20 cellular contexts compared by ENCODE assay signal in genomic region chr13:80577951-80578670, GRCh38.
A peak's percentile ranks its signal among the peaks of the same experiment; 100 is the strongest.
DNase-seq lines count a peak whose midpoint lies in the region; ATAC-seq and TF ChIP-seq lines count a peak whose summit lies in the region.
"Had no signal": no experiment of that assay in that cellular context is flagged by ENCODE, and none has a peak within 500 bp of the region (broad histone marks: within the 10 kb centered on the region; RNA-seq: fewer than 3 reads in every experiment).

No MANE protein-coding gene starts in this region.

- TF ChIP-seq CTCF in neural progenitor cell (IDR thresholded peaks at IDR 0.05) (no peak), gastroesophageal sphincter (IDR thresholded peaks at IDR 0.05) (no peak)

- H3K4me2 ChIP-seq in BLaER1, result peak overlapping the region; percentile 17; the same call in 1 of the 2 replicates
- H3K4me2 ChIP-seq in neural progenitor cell, result no peak overlapping the region

- peaks cover 2% of the 10 kb centered on the region for H3K36me3 Mint-ChIP-seq in neural progenitor cell
- H3K36me3 Mint-ChIP-seq: brain; CD4-positive, alpha-beta memory T cell had no signal

- 71 to 80% methylated on average over 1 to 2 of the region's 10 CpGs for WGBS in gastroesophageal sphincter (ENCODE audit: low coverage in 1 of 2), 2 donors

- H4K20me1 ChIP-seq in BLaER1, result no peaks in the 10 kb centered on the region
- H4K20me1 ChIP-seq in neural progenitor cell (ENCODE audit: low read depth), result no peaks in the 10 kb centered on the region

- no peaks in the 10 kb centered on the region for H3K9me3 ChIP-seq in BLaER1
- no peaks in the 10 kb centered on the region for H3K9me3 ChIP-seq in neural progenitor cell (ENCODE audit: low read depth)
- no peaks in the 10 kb centered on the region for H3K9me3 ChIP-seq in gastroesophageal sphincter

- no peak overlapping the region for H3K4me3 Mint-ChIP-seq in neural progenitor cell
- H3K4me3 Mint-ChIP-seq: activated naive CD8-positive, alpha-beta T cell treated with anti-CD3 and anti-CD28 coated beads, Interleukin-2, amount 50 U/mL, for 24 hours; brain; CD4-positive, alpha-beta memory T cell; nephron progenitor cell had no signal

- no peaks in the 10 kb centered on the region for H3F3A ChIP-seq in neural progenitor cell (ENCODE audit: low read depth)

- H3K27ac Mint-ChIP-seq in neural progenitor cell, result no peak overlapping the region
- H3K27ac Mint-ChIP-seq: activated naive CD8-positive, alpha-beta T cell treated with anti-CD3 and anti-CD28 coated beads, Interleukin-2, amount 50 U/mL, for 24 hours; CD4-positive, alpha-beta memory T cell; nephron progenitor cell had no signal

- no peak for ATAC-seq in gastroesophageal sphincter
- ATAC-seq: activated naive CD8-positive, alpha-beta T cell treated with anti-CD3 and anti-CD28 coated beads, Interleukin-2, amount 50 U/mL, for 24 hours; left lobe of liver had no signal

- no peaks in the 10 kb centered on the region for H3K36me3 ChIP-seq in BLaER1
- no peaks in the 10 kb centered on the region for H3K36me3 ChIP-seq in neural progenitor cell
- H3K36me3 ChIP-seq in gastroesophageal sphincter, result no peaks in the 10 kb centered on the region

- H2AFZ ChIP-seq in neural progenitor cell (replicated peaks), result peak overlapping the region; percentile 26

- no peak for TF ChIP-seq POLR2A in gastroesophageal sphincter (IDR thresholded peaks at IDR 0.05)

- H3K9ac ChIP-seq in BLaER1 (no peak overlapping the region), neural progenitor cell (no peak overlapping the region)

- H3K27me3 ChIP-seq in BLaER1 (no peaks in the 10 kb centered on the region), neural progenitor cell (no peaks in the 10 kb centered on the region), gastroesophageal sphincter (no peaks in the 10 kb centered on the region)

- H3K4me1 ChIP-seq in BLaER1 (no peaks in the 10 kb centered on the region), neural progenitor cell (peaks cover 3% of the 10 kb centered on the region), gastroesophageal sphincter (no peaks in the 10 kb centered on the region)

- H3K4me3 ChIP-seq in BLaER1 (no peak overlapping the region), neural progenitor cell (no peak overlapping the region), gastroesophageal sphincter (no peak overlapping the region)
- H3K4me3 ChIP-seq: SK-N-MC had no signal

- DNase-seq in NCI-H524 (lab: John Stamatoyannopoulos, UW) (peak; percentile 80 to 91), dermis blood vessel endothelial cell (peak; percentile 52), neural progenitor cell (ENCODE audit: low spot score) (peak; percentile 7), RPMI8226 (no peak), NCI-H345 treated with DMSO at 0.1 percent for 48 hours (lab: John Stamatoyannopoulos, UW; ENCODE audit: unreplicated experiment) (no peak)
- DNase-seq: activated CD4-positive, alpha-beta T cell treated with anti-CD3 and anti-CD28 coated beads, Interleukin-2, amount 50 U/mL, for 48 hours; activated effector memory CD4-positive, alpha-beta T cell treated with anti-CD3 and anti-CD28 coated beads, Interleukin-2, amount 50 U/mL, for 16 hours; activated naive CD8-positive, alpha-beta T cell treated with anti-CD3 and anti-CD28 coated beads, Interleukin-2, amount 50 U/mL, for 24 hours; CD4-positive, alpha-beta memory T cell; DMS153; GF-D8; MV-4-11; NCI-H1694; NCI-H2227 treated with DMSO at 0.1 percent for 48 hours; nephron progenitor cell had no signal

- H3K9me3 Mint-ChIP-seq in neural progenitor cell, result peaks cover 46% of the 10 kb centered on the region

- TF ChIP-seq EP300 in gastroesophageal sphincter (IDR thresholded peaks at IDR 0.05), result no peak

- H3K79me2 ChIP-seq in neural progenitor cell (ENCODE audit: low read depth), result no peaks in the 10 kb centered on the region

- H3K4me1 Mint-ChIP-seq in neural progenitor cell, result peaks cover 3% of the 10 kb centered on the region
- H3K4me1 Mint-ChIP-seq: activated naive CD8-positive, alpha-beta T cell treated with anti-CD3 and anti-CD28 coated beads, Interleukin-2, amount 50 U/mL, for 24 hours; CD4-positive, alpha-beta memory T cell; nephron progenitor cell had no signal

- H3K27ac ChIP-seq in BLaER1, result no peak overlapping the region
- no peak overlapping the region for H3K27ac ChIP-seq in neural progenitor cell
- no peak overlapping the region for H3K27ac ChIP-seq in gastroesophageal sphincter
- H3K27ac ChIP-seq: SK-N-MC had no signal

- no peaks in the 10 kb centered on the region for H3K27me3 Mint-ChIP-seq in neural progenitor cell (ENCODE audit: insufficient read depth, low read depth)
- H3K27me3 Mint-ChIP-seq: activated naive CD8-positive, alpha-beta T cell treated with anti-CD3 and anti-CD28 coated beads, Interleukin-2, amount 50 U/mL, for 24 hours; brain; CD4-positive, alpha-beta memory T cell had no signal

Comparison
In these comparisons a context has a peak if more than half of its experiments do, and no peak if none do; other contexts are left out.
1. DNase-seq: peak in NCI-H524 (2 of 2), dermis blood vessel endothelial cell (single experiment) and neural progenitor cell (single experiment); none in RPMI8226 (single experiment) and NCI-H345 treated with DMSO at 0.1 percent for 48 hours (single experiment).